ENCODE assay signal across 25 cellular contexts in genomic region chr1:49527606-49528305, GRCh38.
"Had no signal": no experiment of that assay in that cellular context is flagged by ENCODE, and none has a peak within 500 bp of the region (broad histone marks: within the 10 kb centered on the region; RNA-seq: fewer than 3 reads in every experiment).

No MANE protein-coding gene starts in this region.

- H3K27ac Mint-ChIP-seq: effector memory CD8-positive, alpha-beta T cell; immature natural killer cell; naive thymus-derived CD8-positive, alpha-beta T cell; nephron progenitor cell had no signal

- H3K9me3 ChIP-seq: lower lobe of right lung, prostate gland, stomach, testis, tibial nerve, upper lobe of left lung, uterus had no signal

- H3K4me1 Mint-ChIP-seq: immature natural killer cell; naive thymus-derived CD8-positive, alpha-beta T cell; nephron progenitor cell had no signal

- H3K4me3 Mint-ChIP-seq: effector memory CD8-positive, alpha-beta T cell; immature natural killer cell; naive thymus-derived CD8-positive, alpha-beta T cell; nephron progenitor cell had no signal

- DNase-seq: cortex of kidney; effector memory CD8-positive, alpha-beta T cell; erythroblast; hypothalamus; immature natural killer cell; islet precursor cell; kidney glomerular epithelial cell; left ventricle myocardium superior; lower lobe of right lung; naive thymus-derived CD8-positive, alpha-beta T cell; nephron progenitor cell; nucleus accumbens; stimulated activated CD4-positive, alpha-beta T cell treated with anti-CD3 and anti-CD28 coated beads, Interleukin-12 subunit alpha, Interleukin-12 subunit beta, amount 100 ng/mL, for 4 hours; stimulated activated CD4-positive, alpha-beta T cell treated with anti-CD3 and anti-CD28 coated beads, Interleukin-1b, Interleukin-23, amount 100 ng/mL, for 48 hours; stimulated activated CD4-positive, alpha-beta T cell treated with anti-CD3 and anti-CD28 coated beads, Interleukin-4, amount 100 ng/mL, for 1 hour; stimulated activated CD8-positive, alpha-beta memory T cell treated with anti-CD3 and anti-CD28 coated beads, Interleukin-4, amount 100 ng/mL, for 48 hours; stimulated activated naive CD4-positive, alpha-beta T cell treated with Interleukin-2 at 50 U/mL for 16 hours; stomach; testis; upper lobe of left lung; uterus had no signal

- H3K4me1 ChIP-seq: lower lobe of right lung, prostate gland, stomach, testis, tibial nerve, upper lobe of left lung, uterus had no signal

- H3K36me3 Mint-ChIP-seq: immature natural killer cell; naive thymus-derived CD8-positive, alpha-beta T cell had no signal

- H3K27ac ChIP-seq: lower lobe of right lung, prostate gland, stomach, testis, tibial nerve, upper lobe of left lung, uterus had no signal

- H3K36me3 ChIP-seq: lower lobe of right lung, prostate gland, stomach, tibial nerve, upper lobe of left lung, uterus had no signal

- H3K27me3 ChIP-seq: stomach, testis, tibial nerve, upper lobe of left lung, uterus had no signal

- ATAC-seq: effector memory CD8-positive, alpha-beta T cell; left ventricle myocardium superior; lower lobe of right lung; naive thymus-derived CD8-positive, alpha-beta T cell; sciatic nerve had no signal

- H3K4me3 ChIP-seq: lower lobe of right lung, prostate gland, smooth muscle cell, stomach, testis, tibial nerve, upper lobe of left lung, uterus had no signal
